In the genomic region with DNA sequence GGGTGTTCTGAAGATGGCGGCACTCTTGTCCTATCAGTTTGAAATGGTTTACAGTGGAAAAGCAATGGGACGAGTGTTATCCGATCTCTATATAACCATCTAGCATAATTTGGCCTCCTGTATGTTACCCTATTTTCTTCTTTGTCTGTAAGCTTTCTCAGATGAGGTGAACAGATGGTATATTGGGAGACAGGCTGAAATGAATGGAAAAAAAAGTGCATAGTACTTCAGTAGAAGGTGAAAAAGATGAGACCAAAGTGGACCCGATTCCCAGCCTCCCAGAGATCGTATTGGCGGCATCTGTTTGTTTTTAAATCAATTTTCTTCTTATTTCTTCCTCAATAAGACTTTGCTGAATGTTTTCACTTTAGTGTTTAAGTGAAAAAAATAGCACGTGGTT, we compare ENCODE assay signal across 30 cellular contexts.
"Had no signal": no experiment of that assay in that cellular context is flagged by ENCODE, and none has a peak within 500 bp of the region (broad histone marks: within the 10 kb centered on the region; RNA-seq: fewer than 3 reads in every experiment).

No MANE protein-coding gene starts in this region.

- H3K36me3 Mint-ChIP-seq: naive thymus-derived CD8-positive, alpha-beta T cell had no signal

- H3K27me3 ChIP-seq: dorsolateral prefrontal cortex, esophagus muscularis mucosa, foreskin keratinocyte, gastroesophageal sphincter, heart left ventricle, hepatocyte, right atrium auricular region, suprapubic skin, transverse colon, upper lobe of right lung, uterus had no signal

- H3K4me3 Mint-ChIP-seq: endodermal cell; naive thymus-derived CD8-positive, alpha-beta T cell; nephron progenitor cell; stimulated activated naive CD8-positive, alpha-beta T cell treated with anti-CD3 and anti-CD28 coated beads, Interleukin-15, amount 100 ng/mL, for 72 hours had no signal

- H3K79me2 ChIP-seq: hepatocyte had no signal

- H3K4me1 Mint-ChIP-seq: naive thymus-derived CD8-positive, alpha-beta T cell; stimulated activated naive CD8-positive, alpha-beta T cell treated with anti-CD3 and anti-CD28 coated beads, Interleukin-15, amount 100 ng/mL, for 72 hours had no signal

- H3K27ac ChIP-seq: dorsolateral prefrontal cortex, esophagus muscularis mucosa, foreskin keratinocyte, gastroesophageal sphincter, heart left ventricle, hepatocyte, prostate gland, right atrium auricular region, suprapubic skin, transverse colon, upper lobe of right lung, uterus had no signal

- DNase-seq: dorsolateral prefrontal cortex; effector CD4-positive, alpha-beta T cell; endodermal cell; foreskin keratinocyte; heart left ventricle; kidney; mesenchymal stem cell; midbrain; naive thymus-derived CD8-positive, alpha-beta T cell; nephron progenitor cell; nucleus accumbens; stimulated activated CD4-positive, alpha-beta T cell treated with anti-CD3 and anti-CD28 coated beads, Interleukin-12 subunit alpha, Interleukin-12 subunit beta, amount 100 ng/mL, for 4 hours; stimulated activated CD4-positive, alpha-beta T cell treated with anti-CD3 and anti-CD28 coated beads, Interleukin-1b, Interleukin-23, amount 100 ng/mL, for 48 hours; stimulated activated CD4-positive, alpha-beta T cell treated with anti-CD3 and anti-CD28 coated beads, Interleukin-4, amount 100 ng/mL, for 1 hour; stimulated activated CD8-positive, alpha-beta memory T cell treated with anti-CD3 and anti-CD28 coated beads, Interleukin-4, amount 100 ng/mL, for 48 hours; stimulated activated naive CD4-positive, alpha-beta T cell; stimulated activated naive CD8-positive, alpha-beta T cell treated with anti-CD3 and anti-CD28 coated beads, Interleukin-15, amount 100 ng/mL, for 72 hours; transverse colon; upper lobe of right lung; uterus had no signal

- H3K4me2 ChIP-seq: hepatocyte, smooth muscle cell had no signal

- H3K4me1 ChIP-seq: esophagus muscularis mucosa, foreskin keratinocyte, gastroesophageal sphincter, heart left ventricle, prostate gland, right atrium auricular region, suprapubic skin, transverse colon, upper lobe of right lung, uterus had no signal

- H2AFZ ChIP-seq: hepatocyte had no signal

- H3K36me3 ChIP-seq: esophagus muscularis mucosa, gastroesophageal sphincter, heart left ventricle, prostate gland, right atrium auricular region, suprapubic skin, transverse colon, upper lobe of right lung, uterus had no signal

- H3K27ac Mint-ChIP-seq: endodermal cell; naive thymus-derived CD8-positive, alpha-beta T cell; stimulated activated naive CD8-positive, alpha-beta T cell treated with anti-CD3 and anti-CD28 coated beads, Interleukin-15, amount 100 ng/mL, for 72 hours had no signal

- H3K4me3 ChIP-seq: dorsolateral prefrontal cortex, esophagus muscularis mucosa, gastroesophageal sphincter, heart left ventricle, hepatocyte, lung, prostate gland, right atrium auricular region, smooth muscle cell, suprapubic skin, transverse colon, upper lobe of right lung, uterus had no signal

- H3K9me3 Mint-ChIP-seq: endodermal cell; naive thymus-derived CD8-positive, alpha-beta T cell; nephron progenitor cell; stimulated activated naive CD8-positive, alpha-beta T cell treated with anti-CD3 and anti-CD28 coated beads, Interleukin-15, amount 100 ng/mL, for 72 hours had no signal

- H3K27me3 Mint-ChIP-seq: stimulated activated naive CD8-positive, alpha-beta T cell treated with anti-CD3 and anti-CD28 coated beads, Interleukin-15, amount 100 ng/mL, for 72 hours had no signal

- ATAC-seq: foreskin keratinocyte; gastroesophageal sphincter; heart left ventricle; left lobe of liver; naive thymus-derived CD8-positive, alpha-beta T cell; sciatic nerve; stimulated activated naive CD8-positive, alpha-beta T cell treated with anti-CD3 and anti-CD28 coated beads, Interleukin-15, amount 100 ng/mL, for 72 hours; upper lobe of right lung had no signal

- H3K9me3 ChIP-seq: esophagus muscularis mucosa, gastroesophageal sphincter, heart left ventricle, prostate gland, right atrium auricular region, suprapubic skin, transverse colon, upper lobe of right lung, uterus had no signal
